In genomic region chr14:93301821-93302447, GRCh38 we compare ENCODE assay signal across 1 cellular context.
TF ChIP-seq lines count a peak whose summit lies in the region.

No MANE protein-coding gene starts in this region.

TF ChIP-seq in H1, 55 proteins besides CTCF, POLR2A, EP300 and RAD21:
- no peak for TF ChIP-seq KDM5A (IDR thresholded peaks at IDR 0.05; ENCODE audit: low read length)
- TF ChIP-seq GABPA (IDR thresholded peaks at IDR 0.05; ENCODE audit: borderline replicate concordance, insufficient read depth, low read length): no peak
- 0 out of 2 replicates have a peak, but pooled peaks have one; percentile 11 for TF ChIP-seq TEAD4 (IDR thresholded peaks at IDR 0.05; ENCODE audit: low read depth, low read length)
- TF ChIP-seq BACH1 (IDR thresholded peaks at IDR 0.05; ENCODE audit: low read length): no peak
